ENCODE assay signal across 24 cellular contexts in the genomic region with DNA sequence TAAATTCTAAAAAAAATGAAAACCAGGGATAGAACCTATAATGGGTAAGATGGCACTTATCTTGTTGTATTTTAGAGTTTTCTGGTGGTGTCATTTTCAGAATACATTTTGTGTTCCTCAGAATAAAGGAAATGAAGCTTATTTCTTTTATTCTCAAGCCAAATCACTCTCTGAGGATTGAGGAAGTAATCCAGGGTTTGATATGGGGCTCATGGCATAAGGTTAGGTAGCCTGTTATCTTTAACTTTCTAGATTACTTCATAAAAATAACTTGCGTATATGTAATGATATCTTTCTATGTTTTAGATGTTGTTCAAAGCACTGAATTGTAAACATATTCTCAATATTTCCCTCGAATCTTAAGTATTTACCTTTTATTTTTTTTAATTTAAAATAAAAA.
"Had no signal": no experiment of that assay in that cellular context is flagged by ENCODE, and none has a peak within 500 bp of the region (broad histone marks: within the 10 kb centered on the region; RNA-seq: fewer than 3 reads in every experiment).

No MANE protein-coding gene starts in this region.

- H3K4me2 ChIP-seq: neural progenitor cell, smooth muscle cell had no signal

- H3K27me3 ChIP-seq: colonic mucosa, esophagus muscularis mucosa, foreskin keratinocyte, neural progenitor cell, right atrium auricular region, suprapubic skin, vagina had no signal

- H3K36me3 ChIP-seq: colonic mucosa, esophagus muscularis mucosa, neural progenitor cell, prostate gland, right atrium auricular region, suprapubic skin, vagina had no signal

- H2AFZ ChIP-seq: neural progenitor cell had no signal

- FAIRE-seq: endothelial cell of umbilical vein, keratinocyte had no signal

- H3K27ac ChIP-seq: colonic mucosa, esophagus muscularis mucosa, foreskin keratinocyte, neural progenitor cell, prostate gland, right atrium auricular region, suprapubic skin, vagina had no signal

- ATAC-seq: foreskin keratinocyte; naive thymus-derived CD4-positive, alpha-beta T cell; sciatic nerve; stimulated activated naive CD8-positive, alpha-beta T cell treated with anti-CD3 and anti-CD28 coated beads, Interleukin-15, amount 100 ng/mL, for 72 hours had no signal

- DNase-seq: colonic mucosa; effector CD8-positive, alpha-beta T cell; endodermal cell; foreskin keratinocyte; glutamatergic neuron; mesenchymal stem cell; naive thymus-derived CD4-positive, alpha-beta T cell; stimulated activated CD4-positive, alpha-beta T cell treated with anti-CD3 and anti-CD28 coated beads, Interleukin-12 subunit alpha, Interleukin-12 subunit beta, amount 100 ng/mL, for 4 hours; stimulated activated CD4-positive, alpha-beta T cell treated with anti-CD3 and anti-CD28 coated beads, Interleukin-1b, Interleukin-23, amount 100 ng/mL, for 48 hours; stimulated activated CD4-positive, alpha-beta T cell treated with anti-CD3 and anti-CD28 coated beads, Interleukin-4, amount 100 ng/mL, for 1 hour; stimulated activated CD8-positive, alpha-beta memory T cell treated with anti-CD3 and anti-CD28 coated beads, Interleukin-4, amount 100 ng/mL, for 48 hours; stimulated activated naive CD4-positive, alpha-beta T cell; stimulated activated naive CD8-positive, alpha-beta T cell treated with anti-CD3 and anti-CD28 coated beads, Interleukin-15, amount 100 ng/mL, for 72 hours; trophoblast cell had no signal

- H3K4me1 ChIP-seq: colonic mucosa, esophagus muscularis mucosa, neural progenitor cell, prostate gland, right atrium auricular region, suprapubic skin, vagina had no signal

- H3K4me3 ChIP-seq: colonic mucosa, esophagus muscularis mucosa, neural progenitor cell, prostate gland, right atrium auricular region, smooth muscle cell, suprapubic skin, vagina had no signal

- H3K9me3 ChIP-seq: colonic mucosa, esophagus muscularis mucosa, prostate gland, right atrium auricular region, suprapubic skin, vagina had no signal
